20 cellular contexts compared by ENCODE assay signal in the genomic region with DNA sequence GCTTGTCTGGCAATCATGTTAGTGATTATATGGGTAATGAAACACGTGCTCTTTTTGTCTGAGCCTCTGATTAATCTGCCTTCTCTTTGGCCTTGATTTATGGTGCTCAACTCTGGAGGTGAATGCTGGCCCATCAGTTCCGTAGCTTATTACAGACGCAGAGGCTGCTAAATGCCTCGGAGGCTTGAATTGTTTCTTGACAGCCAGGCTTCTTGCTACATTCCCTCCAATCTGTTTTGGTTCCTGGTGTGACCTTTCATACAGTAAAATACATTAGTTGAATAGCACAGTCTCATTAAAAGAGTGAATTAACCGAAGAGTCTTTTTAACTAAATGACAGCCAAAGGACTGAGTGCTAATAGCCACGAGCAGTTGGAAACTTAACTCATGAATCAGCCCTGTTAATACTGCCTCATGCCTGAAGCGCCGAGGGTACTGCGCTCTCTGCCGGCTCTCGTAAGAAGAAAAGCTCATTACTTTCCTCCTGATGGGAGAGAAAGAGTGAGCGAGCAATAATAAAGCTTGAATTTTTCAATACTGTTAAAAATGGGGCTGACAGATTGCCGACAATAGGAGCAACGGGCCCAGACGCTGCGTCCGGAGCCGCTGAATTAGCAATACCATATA.
DNase-seq lines count a peak whose midpoint lies in the region; ATAC-seq and TF ChIP-seq lines count a peak whose summit lies in the region.
"Had no signal": no experiment of that assay in that cellular context is flagged by ENCODE, and none has a peak within 500 bp of the region (broad histone marks: within the 10 kb centered on the region; RNA-seq: fewer than 3 reads in every experiment).

No MANE protein-coding gene starts in this region.

- TF ChIP-seq CTCF in A673 (conservative IDR thresholded peaks at IDR 0.05; ENCODE audit: low read depth, low read length): no peak
- no peak for TF ChIP-seq CTCF in endodermal cell (conservative IDR thresholded peaks at IDR 0.05)
- TF ChIP-seq CTCF in osteoblast (IDR thresholded peaks at IDR 0.05; ENCODE audit: extremely low read depth, low read depth, low read length): peak; percentile 22
- no peak for TF ChIP-seq CTCF in smooth muscle cell (IDR thresholded peaks at IDR 0.05; ENCODE audit: borderline replicate concordance, insufficient read depth, poor library complexity, severe bottlenecking)
- no peak for TF ChIP-seq CTCF in lower lobe of right lung (IDR thresholded peaks at IDR 0.05)

- no TSS peak for BruUV-seq in A673 (replicated peaks; lab: Mats Ljungman, UMichigan)

- H3K27ac ChIP-seq in A673 (ENCODE audit: low read depth, low read length, poor library complexity, severe bottlenecking) (no peak overlapping the region), endodermal cell (ENCODE audit: low read depth, low read length) (peak overlapping the region; percentile 67), osteoblast (ENCODE audit: low read depth, low read length) (no peak overlapping the region), smooth muscle cell (ENCODE audit: low read depth) (no peak overlapping the region), lower lobe of right lung (no peak overlapping the region), substantia nigra (ENCODE audit: low read depth, low read length, poor library complexity, severe bottlenecking) (no peak overlapping the region)
- H3K27ac ChIP-seq: A549, right atrium auricular region, transverse colon had no signal

- H3F3A ChIP-seq in smooth muscle cell (ENCODE audit: low read depth): no peaks in the 10 kb centered on the region

- POLR2A ChIA-PET in A673 (lab: Charles Lee; ENCODE audit: low non-redundant PET): no interaction called here

- CTCF ChIA-PET in A673 (lab: Charles Lee): interaction anchor here (0.9 to 1.4 kb wide), 2 partner anchors 297 to 386 kb away, joined by 3 read pairs; no protein-coding TSS in a partner anchor

- DNase-seq in A673 (ENCODE audit: low spot score) (peak; percentile 8), NCI-H1436 (lab: John Stamatoyannopoulos, UW) (peak; percentile 68), endodermal cell (peak; percentile 10), osteoblast (ENCODE audit: insufficient read length, low spot score, missing footprints) (no peak), smooth muscle cell (lab: John Stamatoyannopoulos, UW; ENCODE audit: unreplicated experiment) (no peak), lower lobe of right lung (no peak), substantia nigra (lab: John Stamatoyannopoulos, UW) (no peak)
- DNase-seq in activated CD4-positive, alpha-beta T cell treated with anti-CD3 and anti-CD28 coated beads for 48 hours: no peak
- DNase-seq: activated CD4-positive, alpha-beta T cell treated with anti-CD3 and anti-CD28 coated beads, Interleukin-2, amount 50 U/mL, for 1 hour; activated CD8-positive, alpha-beta memory T cell treated with anti-CD3 and anti-CD28 coated beads, Interleukin-2, amount 50 U/mL, for 4 hours; activated effector memory CD4-positive, alpha-beta T cell treated with Interleukin-2 at 50 U/mL for 16 hours; activated naive CD8-positive, alpha-beta T cell treated with anti-CD3 and anti-CD28 coated beads, Interleukin-2, amount 50 U/mL, for 24 hours; CD4-positive, alpha-beta T cell; kidney glomerular epithelial cell; NCI-H2029 treated with DMSO at 0.1 percent for 48 hours; stimulated activated naive B cell treated with anti-CD40 and anti-IgM and Interleukin-4, amounts not matched to agents 10 μg/mL and 1 μg/mL and 100 μg/mL, for 72 hours; transverse colon had no signal

- H3K4me2 ChIP-seq in osteoblast (ENCODE audit: insufficient read depth, low read length): no peak overlapping the region
- H3K4me2 ChIP-seq in smooth muscle cell: no peak overlapping the region
- H3K4me2 ChIP-seq: A549 had no signal

- peaks cover 10% of the 10 kb centered on the region for H3K4me1 Mint-ChIP-seq in endodermal cell
- H3K4me1 Mint-ChIP-seq: activated naive CD8-positive, alpha-beta T cell treated with anti-CD3 and anti-CD28 coated beads, Interleukin-2, amount 50 U/mL, for 24 hours; stimulated activated naive B cell treated with anti-CD40 and anti-IgM and Interleukin-4, amounts not matched to agents 10 μg/mL and 1 μg/mL and 100 μg/mL, for 72 hours had no signal

- H3K27me3 ChIP-seq in A673 (replicated peaks; ENCODE audit: insufficient read depth, low read depth, low read length, poor library complexity): peaks cover 81% of the 10 kb centered on the region
- no peaks in the 10 kb centered on the region for H3K27me3 ChIP-seq in endodermal cell (ENCODE audit: control insufficient read depth, insufficient read depth, low read length, poor library complexity, severe bottlenecking)
- peaks cover 14% of the 10 kb centered on the region for H3K27me3 ChIP-seq in osteoblast (ENCODE audit: insufficient read depth, low read length)
- H3K27me3 ChIP-seq in smooth muscle cell (ENCODE audit: low read depth): peaks cover 6% of the 10 kb centered on the region
- H3K27me3 ChIP-seq in lower lobe of right lung (ENCODE audit: low read depth): peaks cover 10% of the 10 kb centered on the region
- H3K27me3 ChIP-seq: right atrium auricular region had no signal

- H3K4me3 Mint-ChIP-seq in endodermal cell: no peak overlapping the region
- H3K4me3 Mint-ChIP-seq: activated naive CD8-positive, alpha-beta T cell treated with anti-CD3 and anti-CD28 coated beads, Interleukin-2, amount 50 U/mL, for 24 hours; CD4-positive, alpha-beta T cell; dendritic cell treated with granulocyte-macrophage colony-stimulating factor and Interleukin-4, amounts not matched to agents 40 ng/mL and 50 ng/mL, for 4 days; stimulated activated naive B cell treated with anti-CD40 and anti-IgM and Interleukin-4, amounts not matched to agents 10 μg/mL and 1 μg/mL and 100 μg/mL, for 72 hours had no signal

- intact Hi-C loops in A673 (cut with micrococcal nuclease; ENCODE audit: unreplicated experiment) (loop anchor here (5.0 kb wide), 1 partner anchor 297 kb away; no protein-coding TSS in a partner anchor), lower lobe of right lung (cut with DNase I) (no loop called here)

- H3K9ac ChIP-seq in endodermal cell (ENCODE audit: extremely low read depth, low read length, poor library complexity, severe bottlenecking): no peak overlapping the region
- H3K9ac ChIP-seq in smooth muscle cell (ENCODE audit: low read depth): no peak overlapping the region

- ATAC-seq in lower lobe of right lung: no peak
- ATAC-seq: A549; activated naive CD8-positive, alpha-beta T cell treated with anti-CD3 and anti-CD28 coated beads, Interleukin-2, amount 50 U/mL, for 24 hours; stimulated activated naive B cell treated with anti-CD40 and anti-IgM and Interleukin-4, amounts not matched to agents 10 μg/mL and 1 μg/mL and 100 μg/mL, for 72 hours had no signal

- 75 to 87% methylated on average over 12 to 18 of the region's 18 CpGs for WGBS in endodermal cell (ENCODE audit: insufficient coverage in 1 of 2, insufficient read length in 1 of 2), 2 experiments
- WGBS in smooth muscle cell (ENCODE audit: low lambda C conversion rate): 65% methylated on average over 18 of the region's 18 CpGs

- no peaks in the 10 kb centered on the region for H4K20me1 ChIP-seq in osteoblast (ENCODE audit: insufficient read depth, low read length)
- H4K20me1 ChIP-seq in smooth muscle cell (ENCODE audit: low read depth): no peaks in the 10 kb centered on the region

- H3K9me3 ChIP-seq in A673 (ENCODE audit: low read depth, low read length, poor library complexity, severe bottlenecking) (no peaks in the 10 kb centered on the region), endodermal cell (ENCODE audit: control insufficient read depth, low read length) (no peaks in the 10 kb centered on the region), osteoblast (ENCODE audit: low read depth, low read length) (no peaks in the 10 kb centered on the region), smooth muscle cell (replicated peaks; ENCODE audit: low read depth) (no peaks in the 10 kb centered on the region), lower lobe of right lung (no peaks in the 10 kb centered on the region)
- H3K9me3 ChIP-seq: A549, transverse colon had no signal

- H2AFZ ChIP-seq in osteoblast (ENCODE audit: low read length) (no peak overlapping the region), smooth muscle cell (ENCODE audit: low read depth) (no peak overlapping the region)

- H3K27ac Mint-ChIP-seq in endodermal cell: no peak overlapping the region
- H3K27ac Mint-ChIP-seq: activated naive CD8-positive, alpha-beta T cell treated with anti-CD3 and anti-CD28 coated beads, Interleukin-2, amount 50 U/mL, for 24 hours; CD4-positive, alpha-beta T cell; dendritic cell treated with granulocyte-macrophage colony-stimulating factor and Interleukin-4, amounts not matched to agents 40 ng/mL and 50 ng/mL, for 4 days; stimulated activated naive B cell treated with anti-CD40 and anti-IgM and Interleukin-4, amounts not matched to agents 10 μg/mL and 1 μg/mL and 100 μg/mL, for 72 hours had no signal

- H3K9me3 Mint-ChIP-seq in endodermal cell: no peaks in the 10 kb centered on the region
- H3K9me3 Mint-ChIP-seq: activated naive CD8-positive, alpha-beta T cell treated with anti-CD3 and anti-CD28 coated beads, Interleukin-2, amount 50 U/mL, for 24 hours; CD4-positive, alpha-beta T cell; dendritic cell treated with granulocyte-macrophage colony-stimulating factor and Interleukin-4, amounts not matched to agents 40 ng/mL and 50 ng/mL, for 4 days; stimulated activated naive B cell treated with anti-CD40 and anti-IgM and Interleukin-4, amounts not matched to agents 10 μg/mL and 1 μg/mL and 100 μg/mL, for 72 hours had no signal

- no peak overlapping the region for H3K4me3 ChIP-seq in A673 (ENCODE audit: low read depth, low read length, poor library complexity, severe bottlenecking)
- H3K4me3 ChIP-seq in endodermal cell (ENCODE audit: low read length): no peak overlapping the region
- H3K4me3 ChIP-seq in osteoblast (ENCODE audit: insufficient read depth, low read length): no peak overlapping the region
- no peak overlapping the region for H3K4me3 ChIP-seq in smooth muscle cell
- H3K4me3 ChIP-seq in lower lobe of right lung: no peak overlapping the region
- H3K4me3 ChIP-seq: A549, right atrium auricular region, transverse colon had no signal

- H3K27me3 Mint-ChIP-seq in endodermal cell (ENCODE audit: insufficient read depth): no peaks in the 10 kb centered on the region

- H3K4me1 ChIP-seq in A673 (ENCODE audit: insufficient read depth, low read length, poor library complexity, severe bottlenecking) (no peaks in the 10 kb centered on the region), endodermal cell (ENCODE audit: control insufficient read depth, insufficient read depth, low read length) (no peaks in the 10 kb centered on the region), osteoblast (ENCODE audit: insufficient read depth, low read length) (no peaks in the 10 kb centered on the region), smooth muscle cell (ENCODE audit: low read depth) (peaks cover 5% of the 10 kb centered on the region), lower lobe of right lung (no peaks in the 10 kb centered on the region)
- H3K4me1 ChIP-seq: A549, right atrium auricular region, transverse colon had no signal

- H3K79me2 ChIP-seq in osteoblast (ENCODE audit: insufficient read depth, low read length) (no peaks in the 10 kb centered on the region), smooth muscle cell (ENCODE audit: low read depth) (no peaks in the 10 kb centered on the region)

- no peaks in the 10 kb centered on the region for H3K36me3 ChIP-seq in A673 (ENCODE audit: insufficient read depth, low read length, poor library complexity, severe bottlenecking)
- H3K36me3 ChIP-seq in endodermal cell (ENCODE audit: control insufficient read depth, insufficient read depth, low read length): no peaks in the 10 kb centered on the region
- H3K36me3 ChIP-seq in osteoblast (ENCODE audit: insufficient read depth, low read length): no peaks in the 10 kb centered on the region
- no peaks in the 10 kb centered on the region for H3K36me3 ChIP-seq in smooth muscle cell (ENCODE audit: low read depth)
- no peaks in the 10 kb centered on the region for H3K36me3 ChIP-seq in lower lobe of right lung
- H3K36me3 ChIP-seq: right atrium auricular region, transverse colon had no signal

- H3K36me3 Mint-ChIP-seq in endodermal cell (ENCODE audit: low read depth): no peaks in the 10 kb centered on the region
- H3K36me3 Mint-ChIP-seq: stimulated activated naive B cell treated with anti-CD40 and anti-IgM and Interleukin-4, amounts not matched to agents 10 μg/mL and 1 μg/mL and 100 μg/mL, for 72 hours had no signal

Comparison
In these comparisons a context has a peak if more than half of its experiments do, and no peak if none do; other contexts are left out.
1. DNase-seq: peak in A673 (single experiment), NCI-H1436 (single experiment) and endodermal cell (single experiment); none in osteoblast (single experiment), smooth muscle cell (single experiment), activated CD4-positive, alpha-beta T cell treated with anti-CD3 and anti-CD28 coated beads for 48 hours (single experiment), lower lobe of right lung (single experiment) and substantia nigra (0 of 49).